ENCODE assay signal across 15 cellular contexts in the genomic region with DNA sequence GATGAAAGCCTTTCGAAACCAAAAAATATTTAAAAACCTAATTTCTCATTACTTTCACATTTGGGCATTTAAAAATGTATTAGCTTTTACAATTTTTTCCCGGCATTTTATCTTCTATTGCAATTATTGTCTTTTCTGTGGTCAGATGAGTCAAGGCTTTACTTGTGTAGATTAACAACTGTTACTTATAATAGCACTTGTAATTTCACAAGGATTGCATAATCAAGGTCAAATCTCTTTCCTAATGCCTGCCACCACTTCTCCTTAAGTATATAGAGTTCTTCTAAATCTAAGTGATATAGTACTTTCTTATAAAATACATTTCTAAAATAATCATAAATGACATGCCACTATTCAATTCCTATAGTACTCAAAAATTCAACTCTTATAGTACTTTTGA.
DNase-seq lines count a peak whose midpoint lies in the region; ATAC-seq and TF ChIP-seq lines count a peak whose summit lies in the region.
"Had no signal": no experiment of that assay in that cellular context is flagged by ENCODE, and none has a peak within 500 bp of the region (broad histone marks: within the 10 kb centered on the region; RNA-seq: fewer than 3 reads in every experiment).

No MANE protein-coding gene starts in this region.

- H3K9ac ChIP-seq in Karpas-422 (ENCODE audit: low read length), result no peak overlapping the region

- H3K9me3 ChIP-seq in Karpas-422 (ENCODE audit: low read length), result 0 out of 2 replicates have a peak, but pooled peaks cover 3% of the 10 kb centered on the region
- H3K9me3 ChIP-seq: ascending aorta, Peyer's patch had no signal

- no peak overlapping the region for H3K27ac ChIP-seq in Karpas-422 (ENCODE audit: low read length)
- H3K27ac ChIP-seq: ascending aorta, Peyer's patch, VCaP had no signal

- ATAC-seq in Right ventricle myocardium superior (ENCODE audit: poor library complexity) (peak; percentile 74), SK-N-SH treated with all-trans-retinoic acid at 6 μM for 48 hours (no peak)

- no peak for DNase-seq in Right ventricle myocardium superior
- DNase-seq in cardiac septum (ENCODE audit: low spot score), result no peak
- DNase-seq in fibroblast of the conjunctiva (ENCODE audit: low read depth), result peak; percentile 63
- peak; percentile 77 for DNase-seq in stromal cell of bone marrow (ENCODE audit: low read depth)
- no peak for DNase-seq in Karpas-422
- no peak for DNase-seq in stimulated activated CD8-positive, alpha-beta memory T cell treated with anti-CD3 and anti-CD28 coated beads, Interleukin-4, amount 100 ng/mL, for 48 hours
- no peak for DNase-seq in dermis blood vessel endothelial cell
- DNase-seq: activated CD8-positive, alpha-beta memory T cell treated with anti-CD3 and anti-CD28 coated beads, Interleukin-2, amount 50 U/mL, for 4 hours; erythroblast; occipital lobe; Peyer's patch; stimulated activated CD4-positive, alpha-beta T cell treated with anti-CD3 and anti-CD28 coated beads, Interleukin-4, amount 100 ng/mL, for 4 hours had no signal

- H3K27me3 ChIP-seq in Karpas-422 (ENCODE audit: low read length), result no peaks in the 10 kb centered on the region
- H3K27me3 ChIP-seq: ascending aorta, Peyer's patch had no signal

- H3K4me3 ChIP-seq in Karpas-422 (ENCODE audit: low read length), result no peak overlapping the region
- H3K4me3 ChIP-seq: ascending aorta, Peyer's patch had no signal

- no peak overlapping the region for H2AFZ ChIP-seq in Karpas-422 (ENCODE audit: low read length)

- no peaks in the 10 kb centered on the region for H4K20me1 ChIP-seq in Karpas-422 (ENCODE audit: insufficient read depth, low read depth, low read length)

- no peaks in the 10 kb centered on the region for H3K9me2 ChIP-seq in Karpas-422 (replicated peaks; ENCODE audit: insufficient read depth, low read length)

- H3K36me3 ChIP-seq in Karpas-422 (ENCODE audit: insufficient read depth, low read length), result no peaks in the 10 kb centered on the region
- H3K36me3 ChIP-seq: ascending aorta, Peyer's patch had no signal

- H3K4me1 ChIP-seq in Karpas-422 (ENCODE audit: low read length), result no peaks in the 10 kb centered on the region
- H3K4me1 ChIP-seq: ascending aorta, Peyer's patch had no signal

- intact Hi-C loops in Right ventricle myocardium superior (cut with DNase I), result no loop called here
- intact Hi-C loops in cardiac septum (cut with DNase I), result no loop called here

- no peaks in the 10 kb centered on the region for H3K79me2 ChIP-seq in Karpas-422 (ENCODE audit: low read length)

- no peak overlapping the region for H3K4me2 ChIP-seq in Karpas-422 (ENCODE audit: low read depth, low read length, poor library complexity, severe bottlenecking)

TF ChIP-seq in SK-N-SH treated with all-trans-retinoic acid at 6 μM for 48 hours, 23 proteins besides CTCF, POLR2A, EP300 and RAD21:
- TF ChIP-seq ZNF565 (CRISPR knock-in tag; conservative IDR thresholded peaks at IDR 0.05; ENCODE audit: low read depth) (no peak), BACH2 (CRISPR knock-in tag; IDR thresholded peaks at IDR 0.05; ENCODE audit: borderline replicate concordance) (no peak), ZFP3 (CRISPR knock-in tag; IDR thresholded peaks at IDR 0.05) (no peak), GLIS3 (CRISPR knock-in tag; IDR thresholded peaks at IDR 0.05) (no peak), ISL1 (CRISPR knock-in tag; IDR thresholded peaks at IDR 0.05) (peak; percentile 70), POU6F1 (CRISPR knock-in tag; IDR thresholded peaks at IDR 0.05; ENCODE audit: borderline replicate concordance, low read depth) (no peak)

Comparison
In these comparisons a context has a peak if more than half of its experiments do, and no peak if none do; other contexts are left out.
1. DNase-seq: peak in fibroblast of the conjunctiva (single experiment) and stromal cell of bone marrow (single experiment); none in Right ventricle myocardium superior (single experiment), cardiac septum (single experiment), Karpas-422 (single experiment), stimulated activated CD8-positive, alpha-beta memory T cell treated with anti-CD3 and anti-CD28 coated beads, Interleukin-4, amount 100 ng/mL, for 48 hours (single experiment) and dermis blood vessel endothelial cell (single experiment).